In genomic region chr18:48993586-48993985, GRCh38 we compare ENCODE assay signal across 16 cellular contexts. TPM values are rescaled to one million over a fixed set of nuclear protein-coding genes. Genes with fewer than 3 reads are reported as not detected.
DNase-seq lines count a peak whose midpoint lies in the region; ATAC-seq and TF ChIP-seq lines count a peak whose summit lies in the region.
"Had no signal": no experiment of that assay in that cellular context is flagged by ENCODE, and none has a peak within 500 bp of the region (broad histone marks: within the 10 kb centered on the region; RNA-seq: fewer than 3 reads in every experiment).

No MANE protein-coding gene starts in this region.

- peaks cover 21% of the 10 kb centered on the region for H3K27me3 Mint-ChIP-seq in nephron (ENCODE audit: low read depth)
- no peaks in the 10 kb centered on the region for H3K27me3 Mint-ChIP-seq in CD4-positive, alpha-beta T cell
- H3K27me3 Mint-ChIP-seq: activated naive CD4-positive, alpha-beta T cell treated with anti-CD3 and anti-CD28 coated beads, Interleukin-2, amount 50 U/mL, for 24 hours had no signal

- intact Hi-C loops in Right ventricle myocardium superior (cut with DNase I): no loop called here
- intact Hi-C loops in left cardiac atrium (cut with DNase I): no loop called here
- intact Hi-C loops in CD4-positive, alpha-beta T cell (cut with DNase I, micrococcal nuclease): no loop called here

- no peaks in the 10 kb centered on the region for H3K9me3 ChIP-seq in CD4-positive, alpha-beta T cell (ENCODE audit: control insufficient read depth, low read length)
- H3K9me3 ChIP-seq: neutrophil, SJCRH30 had no signal

- peaks cover 58% of the 10 kb centered on the region for H3K4me1 Mint-ChIP-seq in nephron
- H3K4me1 Mint-ChIP-seq in CD4-positive, alpha-beta T cell (ENCODE audit: low read depth): peaks cover 21% of the 10 kb centered on the region

- no peaks in the 10 kb centered on the region for H3K36me3 Mint-ChIP-seq in nephron (ENCODE audit: low read depth)
- H3K36me3 Mint-ChIP-seq in CD4-positive, alpha-beta T cell (ENCODE audit: low read depth): no peaks in the 10 kb centered on the region
- H3K36me3 Mint-ChIP-seq: activated naive CD4-positive, alpha-beta T cell treated with anti-CD3 and anti-CD28 coated beads, Interleukin-2, amount 50 U/mL, for 24 hours had no signal

- H3K9me3 Mint-ChIP-seq in nephron: no peaks in the 10 kb centered on the region
- H3K9me3 Mint-ChIP-seq in CD4-positive, alpha-beta T cell: no peaks in the 10 kb centered on the region
- H3K9me3 Mint-ChIP-seq: activated naive CD4-positive, alpha-beta T cell treated with anti-CD3 and anti-CD28 coated beads, Interleukin-2, amount 50 U/mL, for 24 hours had no signal

- H3K27ac ChIP-seq in epithelial cell of prostate (peak overlapping the region; percentile 21), caudate nucleus (ENCODE audit: low read depth, low read length) (no peak overlapping the region)
- H3K27ac ChIP-seq in CD4-positive, alpha-beta T cell (ENCODE audit: low read depth, low read length): no peak overlapping the region
- H3K27ac ChIP-seq: KMS-11, SJCRH30 had no signal

- H3K27ac Mint-ChIP-seq in nephron: peak overlapping the region; percentile 63 to 91 (median 87)
- H3K27ac Mint-ChIP-seq in CD4-positive, alpha-beta T cell: no peak overlapping the region
- H3K27ac Mint-ChIP-seq: activated naive CD4-positive, alpha-beta T cell treated with anti-CD3 and anti-CD28 coated beads, Interleukin-2, amount 50 U/mL, for 24 hours had no signal

- peak; percentile 4 for ATAC-seq in Right ventricle myocardium superior (ENCODE audit: poor library complexity)
- no peak for ATAC-seq in left cardiac atrium
- ATAC-seq in CD4-positive, alpha-beta T cell (ENCODE audit: poor library complexity): no peak
- no peak for ATAC-seq in GM21381 (IDR thresholded peaks at IDR 0.05; ENCODE audit: unreplicated experiment)

- peak; percentile 23 for DNase-seq in Right ventricle myocardium superior
- DNase-seq in left cardiac atrium: no peak
- no peak for DNase-seq in epithelial cell of prostate (ENCODE audit: low read depth, low spot score)
- no peak for DNase-seq in stimulated activated CD4-positive, alpha-beta T cell treated with anti-CD3 and anti-CD28 coated beads, Interleukin-4, amount 100 ng/mL, for 24 hours
- DNase-seq in CD4-positive, alpha-beta T cell: no peak
- DNase-seq in caudate nucleus (lab: John Stamatoyannopoulos, UW): no peak
- DNase-seq: activated CD4-positive, alpha-beta T cell treated with anti-CD3 and anti-CD28 coated beads, Interleukin-2, amount 50 U/mL, for 48 hours; AML-193; H7; NCI-H345 had no signal

- H3K27me3 ChIP-seq in CD4-positive, alpha-beta T cell (ENCODE audit: control insufficient read depth, insufficient read depth, low read length): no peaks in the 10 kb centered on the region
- H3K27me3 ChIP-seq: neutrophil, SJCRH30 had no signal

- POLR2A ChIA-PET in CD4-positive, alpha-beta T cell (lab: Charles Lee): no interaction called here

- TF ChIP-seq CTCF in nephron (IDR thresholded peaks at IDR 0.05; ENCODE audit: unreplicated experiment in 3 of 3): no peak
- TF ChIP-seq CTCF in CD4-positive, alpha-beta T cell (IDR thresholded peaks at IDR 0.05): no peak

- CTCF ChIA-PET in CD4-positive, alpha-beta T cell (lab: Charles Lee): no interaction called here

- no peak overlapping the region for H3K4me3 Mint-ChIP-seq in nephron
- no peak overlapping the region for H3K4me3 Mint-ChIP-seq in CD4-positive, alpha-beta T cell
- H3K4me3 Mint-ChIP-seq: activated naive CD4-positive, alpha-beta T cell treated with anti-CD3 and anti-CD28 coated beads, Interleukin-2, amount 50 U/mL, for 24 hours had no signal

RNA-seq across cellular contexts. Expression of gene SMAD7, which starts 42.8 kb away (rescaled TPM):
- total RNA-seq in Right ventricle myocardium superior (14.0 TPM), left cardiac atrium (10 to 100 TPM; 17.1 to 49.0 TPM)
- 100 to 1,000 TPM; 244 to 254 TPM for total RNA-seq in CD4-positive, alpha-beta T cell

Comparison
In these comparisons a context has a peak if more than half of its experiments do, and no peak if none do; other contexts are left out.
1. RNA of gene SMAD7, which starts 42.8 kb away (total RNA-seq): 244 to 254 TPM in CD4-positive, alpha-beta T cell; 17.1 to 49.0 TPM in left cardiac atrium and 14.0 TPM in Right ventricle myocardium superior (single experiment); every median in the first group is over 4 times any median in the second.